33 cellular contexts compared by ENCODE assay signal in genomic region chr18:35417223-35417622, GRCh38.
"Had no signal": no experiment of that assay in that cellular context is flagged by ENCODE, and none has a peak within 500 bp of the region (broad histone marks: within the 10 kb centered on the region; RNA-seq: fewer than 3 reads in every experiment).

No MANE protein-coding gene starts in this region.

- H3K36me3 ChIP-seq: brain microvascular endothelial cell had no signal

- ATAC-seq: activated T-cell treated with anti-CD3 and anti-CD28 coated beads, Interleukin-2, amount 50 U/mL, for 72 hours; effector memory CD8-positive, alpha-beta T cell; T-helper 17 cell had no signal

- H3K4me3 Mint-ChIP-seq: activated CD4-positive, alpha-beta memory T cell treated with anti-CD3 and anti-CD28 coated beads, Interleukin-2, amount 10 ng/mL, durations not matched to agents 7 days and 5 days; activated CD4-positive, alpha-beta T cell treated with anti-CD3 and anti-CD28 coated beads, Interleukin-2, amount 10 ng/mL, durations not matched to agents 7 days and 5 days; activated naive CD8-positive, alpha-beta T cell; activated T-cell treated with anti-CD3 and anti-CD28 coated beads, Interleukin-2, amount 50 U/mL, for 24 hours; activated T-cell treated with anti-CD3 and anti-CD28 coated beads, Interleukin-2, amount 50 U/mL, for 72 hours; central memory CD8-positive, alpha-beta T cell; dendritic cell treated with granulocyte-macrophage colony-stimulating factor and Interleukin-4, amounts not matched to agents 40 ng/mL and 50 ng/mL, for 4 days; effector memory CD8-positive, alpha-beta T cell; T-helper 17 cell; T-helper 2 cell treated with Interferon-gamma antibody and Interleukin-4, amounts not matched to agents 5 μg/mL and 100 μg/mL, for 36 hours had no signal

- H3K27me3 Mint-ChIP-seq: activated naive CD8-positive, alpha-beta T cell; activated T-cell treated with anti-CD3 and anti-CD28 coated beads, Interleukin-2, amount 50 U/mL, for 24 hours; central memory CD8-positive, alpha-beta T cell had no signal

- FAIRE-seq: astrocyte, bronchial epithelial cell, endometrium, endothelial cell of umbilical vein, frontal cortex had no signal

- DNase-seq: activated CD4-positive, alpha-beta memory T cell treated with anti-CD3 and anti-CD28 coated beads, Interleukin-2, amount 10 ng/mL, durations not matched to agents 7 days and 5 days; activated CD4-positive, alpha-beta T cell treated with anti-CD3 and anti-CD28 coated beads for 1 hour; activated CD4-positive, alpha-beta T cell treated with anti-CD3 and anti-CD28 coated beads for 4 hours; activated CD4-positive, alpha-beta T cell treated with anti-CD3 and anti-CD28 coated beads, Interleukin-2, amount 10 ng/mL, durations not matched to agents 7 days and 5 days; activated CD4-positive, alpha-beta T cell treated with anti-CD3 and anti-CD28 coated beads, Interleukin-2, amount 50 U/mL, for 4 hours; activated CD8-positive, alpha-beta memory T cell treated with anti-CD3 and anti-CD28 coated beads, Interleukin-2, amount 50 U/mL, for 48 hours; activated gamma-delta T cell; activated naive CD4-positive, alpha-beta T cell treated with anti-CD3 and anti-CD28 coated beads, Interleukin-2, amount 50 U/mL, for 16 hours; activated naive CD4-positive, alpha-beta T cell treated with Interleukin-2 at 50 U/mL for 16 hours; activated T-cell treated with anti-CD3 and anti-CD28 coated beads for 4 hours; activated T-cell treated with anti-CD3 and anti-CD28 coated beads, Interleukin-2, amount 50 U/mL, for 24 hours; activated T-cell treated with anti-CD3 and anti-CD28 coated beads, Interleukin-2, amount 50 U/mL, for 72 hours; amniotic stem cell; anterior cingulate cortex; brain microvascular endothelial cell; dorsolateral prefrontal cortex; effector memory CD8-positive, alpha-beta T cell; foreskin fibroblast; head of caudate nucleus; T-helper 1 cell; T-helper 17 cell; T1000 had no signal

- H3K27ac Mint-ChIP-seq: activated CD4-positive, alpha-beta memory T cell treated with anti-CD3 and anti-CD28 coated beads, Interleukin-2, amount 10 ng/mL, durations not matched to agents 7 days and 5 days; activated CD4-positive, alpha-beta T cell treated with anti-CD3 and anti-CD28 coated beads, Interleukin-2, amount 10 ng/mL, durations not matched to agents 7 days and 5 days; activated naive CD8-positive, alpha-beta T cell; activated T-cell treated with anti-CD3 and anti-CD28 coated beads, Interleukin-2, amount 50 U/mL, for 24 hours; activated T-cell treated with anti-CD3 and anti-CD28 coated beads, Interleukin-2, amount 50 U/mL, for 72 hours; dendritic cell treated with granulocyte-macrophage colony-stimulating factor and Interleukin-4, amounts not matched to agents 40 ng/mL and 50 ng/mL, for 4 days; effector memory CD8-positive, alpha-beta T cell; T-helper 17 cell; T-helper 2 cell treated with Interferon-gamma antibody and Interleukin-4, amounts not matched to agents 5 μg/mL and 100 μg/mL, for 36 hours had no signal

- H3K27ac ChIP-seq: brain microvascular endothelial cell, coronary artery, dorsolateral prefrontal cortex, epithelial cell of prostate had no signal

- H3K9me3 Mint-ChIP-seq: effector memory CD8-positive, alpha-beta T cell had no signal

- H3K27me3 ChIP-seq: brain microvascular endothelial cell, dorsolateral prefrontal cortex had no signal

- H3K4me3 ChIP-seq: coronary artery, dorsolateral prefrontal cortex had no signal
